Comparison of ENCODE assay signal across 1 cellular context in genomic region chr6:30060982-30061765, GRCh38.
TF ChIP-seq lines count a peak whose summit lies in the region.

Gene POLR1H (plus strand): TSS chr6:30061265. CDS start chr6:30061525, 260 bp downstream.

TF ChIP-seq in HepG2, 621 proteins besides CTCF, POLR2A, EP300 and RAD21 (continued from another document and continues in another):
- TF ChIP-seq ZHX1 (CRISPR knock-in tag; IDR thresholded peaks at IDR 0.05; ENCODE audit: low read depth): no peak; the same call in 1 of the 2 replicates
- peak; percentile 86; the same call in 1 of the 2 replicates for TF ChIP-seq NFAT5 (CRISPR knock-in tag; IDR thresholded peaks at IDR 0.05)
- TF ChIP-seq ZNF3 (CRISPR knock-in tag; IDR thresholded peaks at IDR 0.05): no peak
- TF ChIP-seq BCL3 (CRISPR knock-in tag; IDR thresholded peaks at IDR 0.05): peak; percentile 82; the same call in 1 of the 2 replicates
- TF ChIP-seq ZNF558 (CRISPR knock-in tag; IDR thresholded peaks at IDR 0.05; ENCODE audit: borderline replicate concordance): no peak; the same call in none of the 2 replicates
- TF ChIP-seq ZMYM3 (CRISPR knock-in tag; IDR thresholded peaks at IDR 0.05): no peak
- TF ChIP-seq PAX8 (CRISPR knock-in tag; IDR thresholded peaks at IDR 0.05; ENCODE audit: borderline replicate concordance): no peak
- TF ChIP-seq ZSCAN31 (CRISPR knock-in tag; IDR thresholded peaks at IDR 0.05; ENCODE audit: low read depth): peak; percentile 87
- peak; percentile 75 for TF ChIP-seq ZFY (CRISPR knock-in tag; IDR thresholded peaks at IDR 0.05)
- TF ChIP-seq ZNF564 (CRISPR knock-in tag; IDR thresholded peaks at IDR 0.05): no peak
- TF ChIP-seq U2AF2 (IDR thresholded peaks at IDR 0.05; ENCODE audit: low read depth, low read length): no peak
- TF ChIP-seq ZNF441 (CRISPR knock-in tag; IDR thresholded peaks at IDR 0.05; ENCODE audit: borderline replicate concordance): peak; percentile 73; the same call in 1 of the 2 replicates
- TF ChIP-seq IRX3 (CRISPR knock-in tag; IDR thresholded peaks at IDR 0.05; ENCODE audit: borderline replicate concordance, low read depth): no peak
- TF ChIP-seq YEATS2 (CRISPR knock-in tag; IDR thresholded peaks at IDR 0.05; ENCODE audit: borderline replicate concordance): peak; percentile 96
- TF ChIP-seq ZNF275 (CRISPR knock-in tag; IDR thresholded peaks at IDR 0.05; ENCODE audit: borderline replicate concordance): peak; percentile 78; the same call in 1 of the 2 replicates
- TF ChIP-seq TERF1 (CRISPR knock-in tag; IDR thresholded peaks at IDR 0.05): no peak
- TF ChIP-seq EEA1 (CRISPR knock-in tag; IDR thresholded peaks at IDR 0.05; ENCODE audit: borderline replicate concordance): peak; percentile 90; the same call in 1 of the 2 replicates
- peak; percentile 92 for TF ChIP-seq ZNF792 (CRISPR knock-in tag; IDR thresholded peaks at IDR 0.05)
- TF ChIP-seq ZNF704 (CRISPR knock-in tag; IDR thresholded peaks at IDR 0.05; ENCODE audit: borderline replicate concordance): peak; percentile 71; the same call in 1 of the 2 replicates
- no peak for TF ChIP-seq ZNF678 (CRISPR knock-in tag; IDR thresholded peaks at IDR 0.05)
- TF ChIP-seq ISX (CRISPR knock-in tag; conservative IDR thresholded peaks at IDR 0.05): peak; percentile 86; the same call in 1 of the 2 replicates
- TF ChIP-seq PTBP1 (IDR thresholded peaks at IDR 0.05; ENCODE audit: low read depth, low read length, poor library complexity, severe bottlenecking): no peak
- peak; percentile 93; the same call in 1 of the 2 replicates for TF ChIP-seq WIZ (CRISPR knock-in tag; IDR thresholded peaks at IDR 0.05)
- peak; percentile 68 for TF ChIP-seq ZNF740 (CRISPR knock-in tag; IDR thresholded peaks at IDR 0.05)
- no peak for TF ChIP-seq FOXM1 (CRISPR knock-in tag; IDR thresholded peaks at IDR 0.05)
- TF ChIP-seq FOXA3 (CRISPR knock-in tag; IDR thresholded peaks at IDR 0.05): peak; percentile 84
- no peak for TF ChIP-seq THAP8 (CRISPR knock-in tag; IDR thresholded peaks at IDR 0.05; ENCODE audit: borderline replicate concordance)
- TF ChIP-seq SP4 (CRISPR knock-in tag; IDR thresholded peaks at IDR 0.05): no peak
- TF ChIP-seq KLF15 (CRISPR knock-in tag; IDR thresholded peaks at IDR 0.05; ENCODE audit: borderline replicate concordance): no peak
- TF ChIP-seq SMAD9 (CRISPR knock-in tag; IDR thresholded peaks at IDR 0.05): peak; percentile 81; the same call in 1 of the 2 replicates
- TF ChIP-seq ZNF609 (CRISPR knock-in tag; IDR thresholded peaks at IDR 0.05; ENCODE audit: borderline replicate concordance): 0 out of 2 replicates have a peak, but pooled peaks have one; percentile 16
- TF ChIP-seq RFXAP (CRISPR knock-in tag; IDR thresholded peaks at IDR 0.05; ENCODE audit: borderline replicate concordance): peak; percentile 93
- TF ChIP-seq BRCA1 (CRISPR knock-in tag; IDR thresholded peaks at IDR 0.05): peak; percentile 98
- TF ChIP-seq ZBTB44 (CRISPR knock-in tag; IDR thresholded peaks at IDR 0.05): 0 out of 2 replicates have a peak, but pooled peaks have one; percentile 54
